22 cellular contexts compared by ENCODE assay signal in the genomic region with DNA sequence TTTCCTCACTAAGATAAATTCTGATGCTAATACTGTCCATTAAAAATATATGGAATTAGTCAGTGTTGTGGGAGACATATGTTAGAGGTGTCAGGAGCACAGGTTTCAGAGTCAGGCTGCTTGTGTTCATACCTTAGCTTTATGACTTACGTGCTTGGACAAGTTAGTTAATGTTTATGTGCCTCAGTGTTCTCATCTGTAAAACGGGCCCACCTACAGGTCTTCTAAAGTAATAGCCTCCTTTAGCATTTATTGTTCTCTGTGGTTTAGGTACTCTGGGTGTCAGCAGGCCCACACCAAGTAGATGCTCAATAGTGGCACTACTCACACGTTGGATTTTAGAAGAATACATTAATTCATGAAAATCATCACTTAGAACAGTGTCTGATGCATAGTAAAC.
"Had no signal": no experiment of that assay in that cellular context is flagged by ENCODE, and none has a peak within 500 bp of the region (broad histone marks: within the 10 kb centered on the region; RNA-seq: fewer than 3 reads in every experiment).

No MANE protein-coding gene starts in this region.

- FAIRE-seq: astrocyte, keratinocyte, small intestine, TTC549 had no signal

- H3K36me3 ChIP-seq: lower lobe of right lung, neural progenitor cell, uterus had no signal

- DNase-seq: activated CD4-positive, alpha-beta T cell treated with anti-CD3 and anti-CD28 coated beads for 1 hour; activated CD4-positive, alpha-beta T cell treated with anti-CD3 and anti-CD28 coated beads, Interleukin-2, amount 50 U/mL, for 4 hours; activated naive CD4-positive, alpha-beta T cell treated with Interleukin-2 at 50 U/mL for 16 hours; activated naive CD8-positive, alpha-beta T cell treated with anti-CD3 and anti-CD28 coated beads for 36 hours; activated T-cell treated with anti-CD3 and anti-CD28 coated beads, Interleukin-2, amount 50 U/mL, for 48 hours; central memory CD4-positive, alpha-beta T cell; effector CD8-positive, alpha-beta T cell; erythroblast; foreskin fibroblast; lower lobe of right lung; naive thymus-derived CD8-positive, alpha-beta T cell; posterior cingulate gyrus; small intestine; stimulated activated CD4-positive, alpha-beta T cell treated with anti-CD3 and anti-CD28 coated beads, Interleukin-15, amount 100 ng/mL, for 24 hours; testis; trophoblast cell; uterus had no signal

- ATAC-seq: lower lobe of right lung; naive thymus-derived CD8-positive, alpha-beta T cell; sciatic nerve had no signal

- H3K27ac ChIP-seq: lower lobe of right lung, testis, uterus had no signal

- H3K4me3 ChIP-seq: lower lobe of right lung, neural progenitor cell, testis, uterus had no signal

- H3K27me3 ChIP-seq: neural progenitor cell, testis, uterus had no signal

- H3K4me1 ChIP-seq: lower lobe of right lung, testis, uterus had no signal

- H3K9ac ChIP-seq: neural progenitor cell had no signal
